ENCODE assay signal across 18 cellular contexts in genomic region chr21:36741506-36741905, GRCh38. TPM values are rescaled to one million over a fixed set of nuclear protein-coding genes. Genes with fewer than 3 reads are reported as not detected.
DNase-seq lines count a peak whose midpoint lies in the region; ATAC-seq and TF ChIP-seq lines count a peak whose summit lies in the region.
"Had no signal": no experiment of that assay in that cellular context is flagged by ENCODE, and none has a peak within 500 bp of the region (broad histone marks: within the 10 kb centered on the region; RNA-seq: fewer than 3 reads in every experiment).

No MANE protein-coding gene starts in this region.

- 75 to 83% methylated on average over 21 of the region's 21 CpGs for WGBS in heart right ventricle, 2 donors
- WGBS in spleen, 5 donors: 89 to 96% (median 91%) methylated on average over 21 of the region's 21 CpGs

- intact Hi-C loops in Right ventricle myocardium inferior (cut with DNase I): no loop called here
- intact Hi-C loops in left cardiac atrium (cut with DNase I): loop anchor here in 1 of 2 donors (10.0 kb wide), 1 partner anchor 173 kb away; no protein-coding TSS in a partner anchor
- intact Hi-C loops in heart right ventricle (cut with DNase I): loop anchor here in 6 of 10 donors (5.0 to 10.0 kb wide), 5 partner anchors 103 to 186 kb away; no protein-coding TSS in a partner anchor
- intact Hi-C loops in spleen (cut with DNase I; ENCODE audit: low total_unique reads): no loop called here

- peaks cover 0 to 25% (median 20%) of the 10 kb centered on the region in 7 donors for H3K27me3 ChIP-seq in heart right ventricle
- peaks cover 0 to 55% (median 3%) of the 10 kb centered on the region in 7 donors for H3K27me3 ChIP-seq in spleen (replicated peaks in 1 of 7)

- no peaks in the 10 kb centered on the region for H3K36me3 ChIP-seq in heart right ventricle
- H3K36me3 ChIP-seq in spleen: no peaks in the 10 kb centered on the region
- H3K36me3 ChIP-seq: BLaER1, HAP-1 had no signal

- no peak for TF ChIP-seq POLR2A in spleen (IDR thresholded peaks at IDR 0.05)

- ATAC-seq in Right ventricle myocardium inferior: peak; percentile 65
- ATAC-seq in left cardiac atrium: no peak
- ATAC-seq in heart right ventricle: peak in 7 of 8 donors; percentile 24 to 80 (median 56)

- no peak for TF ChIP-seq CTCF in VCaP (conservative IDR thresholded peaks at IDR 0.05)
- peak in 1 of 9 donors; percentile 3 for TF ChIP-seq CTCF in heart right ventricle (IDR thresholded peaks at IDR 0.05)
- TF ChIP-seq CTCF in spleen (IDR thresholded peaks at IDR 0.05 in 8 of 11, conservative IDR thresholded peaks at IDR 0.05 in 3 of 11): no peak

- H3K4me1 ChIP-seq in heart right ventricle: peaks cover 0 to 7% (median 0%) of the 10 kb centered on the region in 9 donors
- peaks cover 0 to 10% (median 4%) of the 10 kb centered on the region in 6 donors for H3K4me1 ChIP-seq in spleen
- H3K4me1 ChIP-seq: BLaER1, HAP-1 had no signal

- H3K27ac ChIP-seq in VCaP (peak overlapping the region; percentile 49; the same call in 1 of the 2 replicates), heart right ventricle (no peak overlapping the region), spleen (no peak overlapping the region)
- H3K27ac ChIP-seq: BLaER1, HL-60 had no signal

- H3K4me3 ChIP-seq in heart right ventricle: no peak overlapping the region
- H3K4me3 ChIP-seq in spleen: no peak overlapping the region
- H3K4me3 ChIP-seq: BLaER1, HAP-1 had no signal

- H3K9me3 ChIP-seq in heart right ventricle (no peaks in the 10 kb centered on the region), spleen (no peaks in the 10 kb centered on the region)
- H3K9me3 ChIP-seq: BLaER1, HAP-1 had no signal

- no peak for DNase-seq in Right ventricle myocardium inferior (ENCODE audit: missing footprints)
- DNase-seq in left cardiac atrium: no peak
- DNase-seq in heart right ventricle: peak in 1 of 2 donors; percentile 31
- peak; percentile 70 for DNase-seq in spleen
- no peak for DNase-seq in NCI-H2196 treated with DMSO at 0.1 percent for 48 hours (lab: John Stamatoyannopoulos, UW; ENCODE audit: unreplicated experiment)
- DNase-seq in HT-29 (ENCODE audit: low spot score): no peak
- no peak for DNase-seq in midbrain (lab: John Stamatoyannopoulos, UW)
- DNase-seq: 8988T; Calu3; CD4-positive, alpha-beta memory T cell; DMS79 treated with DMSO at 0.1 percent for 48 hours; GF-D8; IMR-90 had no signal

RNA-seq across cellular contexts. Expression of gene SIM2, which starts 42.6 kb away (rescaled TPM):
- not detected for total RNA-seq in Right ventricle myocardium inferior
- not detected for total RNA-seq in left cardiac atrium
- total RNA-seq in heart right ventricle: under 1 TPM in 2 of 10 donors, not detected in 8; 0.15 to 0.16 TPM
- under 1 TPM in 1 of 2 donors, not detected in 1; 0.01 TPM for polyA plus RNA-seq in heart right ventricle
- total RNA-seq in spleen: not detected
- polyA plus RNA-seq in spleen: not detected
- 9.9 and 11.4 TPM in 2 replicates for total RNA-seq in HT-29 (2014; rRNA removed; shearing (Covaris generic))
- total RNA-seq: CD4-positive, alpha-beta memory T cell had no signal
- polyA plus RNA-seq: CD14-positive monocyte had no signal

Comparison
In these comparisons a context has a peak if more than half of its experiments do, and no peak if none do; other contexts are left out.
1. ATAC-seq: peak in Right ventricle myocardium inferior (single experiment) and heart right ventricle (7 of 8); none in left cardiac atrium (0 of 2).
2. intact Hi-C loops: an anchor here in heart right ventricle (5.0 to 10.0 kb wide); none called in Right ventricle myocardium inferior and spleen.